ENCODE assay signal across 1 cellular context in the genomic region with DNA sequence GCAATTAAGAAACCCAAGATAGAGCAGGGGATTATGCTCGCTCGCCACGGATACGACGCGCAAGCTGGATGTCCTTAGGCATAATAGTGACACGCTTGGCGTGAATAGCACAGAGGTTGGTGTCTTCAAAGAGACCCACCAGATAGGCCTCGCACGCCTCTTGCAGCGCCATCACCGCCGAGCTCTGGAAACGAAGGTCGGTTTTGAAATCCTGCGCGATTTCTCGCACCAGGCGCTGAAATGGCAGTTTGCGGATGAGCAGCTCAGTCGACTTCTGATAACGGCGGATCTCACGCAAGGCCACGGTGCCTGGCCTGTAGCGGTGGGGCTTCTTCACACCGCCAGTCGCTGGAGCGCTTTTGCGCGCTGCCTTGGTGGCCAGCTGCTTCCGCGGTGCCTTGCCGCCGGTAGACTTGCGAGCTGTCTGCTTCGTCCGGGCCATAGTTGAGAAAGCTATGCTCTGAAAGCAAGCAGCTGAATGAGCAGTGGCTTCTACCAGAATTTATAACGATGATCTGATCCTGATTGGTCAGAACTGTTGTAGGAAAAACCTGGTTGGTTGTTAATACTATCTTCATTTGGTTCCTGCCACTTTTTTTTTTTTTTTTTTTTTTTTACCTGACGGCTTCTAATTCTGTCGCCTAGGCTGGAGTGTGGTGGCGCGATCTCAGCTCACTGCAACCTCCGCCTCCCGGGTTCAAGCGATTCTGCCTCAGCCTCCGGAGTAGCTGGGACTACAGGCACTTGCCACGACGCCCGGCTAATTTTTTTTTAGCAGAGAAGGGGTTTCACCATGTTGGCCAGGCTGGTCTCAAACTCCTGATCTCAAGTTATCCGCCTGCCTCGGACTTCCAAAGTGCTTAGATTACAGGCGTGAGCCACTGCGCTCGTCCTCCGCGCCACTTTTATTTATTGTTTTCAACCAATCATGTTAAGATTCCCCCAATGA.
TF ChIP-seq lines count a peak whose summit lies in the region.

No MANE protein-coding gene starts in this region.

TF ChIP-seq in K562, 482 proteins besides CTCF, POLR2A, EP300 and RAD21 (continued from another document and continues in another):
- TF ChIP-seq, protein P1, sequence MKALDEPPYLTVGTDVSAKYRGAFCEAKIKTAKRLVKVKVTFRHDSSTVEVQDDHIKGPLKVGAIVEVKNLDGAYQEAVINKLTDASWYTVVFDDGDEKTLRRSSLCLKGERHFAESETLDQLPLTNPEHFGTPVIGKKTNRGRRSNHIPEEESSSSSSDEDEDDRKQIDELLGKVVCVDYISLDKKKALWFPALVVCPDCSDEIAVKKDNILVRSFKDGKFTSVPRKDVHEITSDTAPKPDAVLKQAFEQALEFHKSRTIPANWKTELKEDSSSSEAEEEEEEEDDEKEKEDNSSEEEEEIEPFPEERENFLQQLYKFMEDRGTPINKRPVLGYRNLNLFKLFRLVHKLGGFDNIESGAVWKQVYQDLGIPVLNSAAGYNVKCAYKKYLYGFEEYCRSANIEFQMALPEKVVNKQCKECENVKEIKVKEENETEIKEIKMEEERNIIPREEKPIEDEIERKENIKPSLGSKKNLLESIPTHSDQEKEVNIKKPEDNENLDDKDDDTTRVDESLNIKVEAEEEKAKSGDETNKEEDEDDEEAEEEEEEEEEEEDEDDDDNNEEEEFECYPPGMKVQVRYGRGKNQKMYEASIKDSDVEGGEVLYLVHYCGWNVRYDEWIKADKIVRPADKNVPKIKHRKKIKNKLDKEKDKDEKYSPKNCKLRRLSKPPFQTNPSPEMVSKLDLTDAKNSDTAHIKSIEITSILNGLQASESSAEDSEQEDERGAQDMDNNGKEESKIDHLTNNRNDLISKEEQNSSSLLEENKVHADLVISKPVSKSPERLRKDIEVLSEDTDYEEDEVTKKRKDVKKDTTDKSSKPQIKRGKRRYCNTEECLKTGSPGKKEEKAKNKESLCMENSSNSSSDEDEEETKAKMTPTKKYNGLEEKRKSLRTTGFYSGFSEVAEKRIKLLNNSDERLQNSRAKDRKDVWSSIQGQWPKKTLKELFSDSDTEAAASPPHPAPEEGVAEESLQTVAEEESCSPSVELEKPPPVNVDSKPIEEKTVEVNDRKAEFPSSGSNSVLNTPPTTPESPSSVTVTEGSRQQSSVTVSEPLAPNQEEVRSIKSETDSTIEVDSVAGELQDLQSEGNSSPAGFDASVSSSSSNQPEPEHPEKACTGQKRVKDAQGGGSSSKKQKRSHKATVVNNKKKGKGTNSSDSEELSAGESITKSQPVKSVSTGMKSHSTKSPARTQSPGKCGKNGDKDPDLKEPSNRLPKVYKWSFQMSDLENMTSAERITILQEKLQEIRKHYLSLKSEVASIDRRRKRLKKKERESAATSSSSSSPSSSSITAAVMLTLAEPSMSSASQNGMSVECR (CRISPR knock-in tag; IDR thresholded peaks at IDR 0.05): peak; percentile 65; the same call in 1 of the 2 replicates
- TF ChIP-seq SPI1 (IDR thresholded peaks at IDR 0.05; ENCODE audit: borderline replicate concordance, low read depth, low read length) (no peak), FIP1L1 (IDR thresholded peaks at IDR 0.05; ENCODE audit: low read depth, low read length, poor library complexity, severe bottlenecking) (peak; percentile 99), ZBTB17 (CRISPR knock-in tag; IDR thresholded peaks at IDR 0.05) (0 out of 2 replicates have a peak, but pooled peaks have one; percentile 16), ZNF354B (CRISPR knock-in tag; IDR thresholded peaks at IDR 0.05) (no peak), NFIC (IDR thresholded peaks at IDR 0.05) (peak; percentile 41; the same call in 1 of the 2 replicates), POLR2H (tag; IDR thresholded peaks at IDR 0.05; ENCODE audit: low read depth) (no peak), KDM4B (IDR thresholded peaks at IDR 0.05; ENCODE audit: borderline replicate concordance in 2 of 2, low read depth in 1 of 2) (peak in 1 of 2 experiments; percentile 79; a peak in 1 of 4 replicates), KLF6 (CRISPR knock-in tag; IDR thresholded peaks at IDR 0.05; ENCODE audit: borderline replicate concordance) (no peak), YY1 (IDR thresholded peaks at IDR 0.05; ENCODE audit: borderline replicate concordance in 1 of 3, control insufficient read depth in 1 of 3, extremely low read depth in 1 of 3, insufficient read depth in 3 of 3, insufficient read length in 1 of 3, insufficient replicate concordance in 2 of 3, low read depth in 1 of 3, low read length in 2 of 3) (peak in 1 of 3 experiments; percentile 70), RBM17 (IDR thresholded peaks at IDR 0.05; ENCODE audit: borderline replicate concordance, low read depth, low read length) (no peak), SAFB2 (IDR thresholded peaks at IDR 0.05; ENCODE audit: borderline replicate concordance, low read depth, low read length, severe bottlenecking) (no peak), MCM7 (IDR thresholded peaks at IDR 0.05) (no peak), JUNB (CRISPR knock-in tag; conservative IDR thresholded peaks at IDR 0.05) (no peak), DACH1 (IDR thresholded peaks at IDR 0.05; ENCODE audit: partially characterized antibody) (peak; percentile 29), HDAC2 (IDR thresholded peaks at IDR 0.05) (peak; percentile 33; the same call in 1 of the 2 replicates), JUN (IDR thresholded peaks at IDR 0.05; ENCODE audit: borderline replicate concordance, low read depth, low read length) (no peak; the same call in 1 of the 2 replicates), JUN (CRISPR knock-in tag; IDR thresholded peaks at IDR 0.05; ENCODE audit: borderline replicate concordance) (peak; percentile 70; the same call in 1 of the 2 replicates), SRF (CRISPR knock-in tag; IDR thresholded peaks at IDR 0.05) (0 out of 4 replicates have a peak, but pooled peaks of 1 of the 2 experiments have one; percentile 46), ARNT (IDR thresholded peaks at IDR 0.05) (peak in 1 of 2 experiments; percentile 17; a peak in 1 of 4 replicates), RBM22 (IDR thresholded peaks at IDR 0.05; ENCODE audit: low read depth, low read length, poor library complexity, severe bottlenecking) (peak; percentile 97), MECOM (CRISPR knock-in tag; IDR thresholded peaks at IDR 0.05) (peak; percentile 82; the same call in 1 of the 2 replicates), CREB1 (IDR thresholded peaks at IDR 0.05) (peak; percentile 56), CREB1 (CRISPR knock-in tag; IDR thresholded peaks at IDR 0.05) (peak; percentile 48; the same call in 1 of the 2 replicates), ZNF551 (CRISPR knock-in tag; IDR thresholded peaks at IDR 0.05) (0 out of 2 replicates have a peak, but pooled peaks have one; percentile 52), BRCA1 (IDR thresholded peaks at IDR 0.05) (no peak), BRCA1 (CRISPR knock-in tag; IDR thresholded peaks at IDR 0.05) (0 out of 2 replicates have a peak, but pooled peaks have one; percentile 31), ZNF253 (CRISPR knock-in tag; conservative IDR thresholded peaks at IDR 0.05) (no peak)
- TF ChIP-seq, protein P2, sequence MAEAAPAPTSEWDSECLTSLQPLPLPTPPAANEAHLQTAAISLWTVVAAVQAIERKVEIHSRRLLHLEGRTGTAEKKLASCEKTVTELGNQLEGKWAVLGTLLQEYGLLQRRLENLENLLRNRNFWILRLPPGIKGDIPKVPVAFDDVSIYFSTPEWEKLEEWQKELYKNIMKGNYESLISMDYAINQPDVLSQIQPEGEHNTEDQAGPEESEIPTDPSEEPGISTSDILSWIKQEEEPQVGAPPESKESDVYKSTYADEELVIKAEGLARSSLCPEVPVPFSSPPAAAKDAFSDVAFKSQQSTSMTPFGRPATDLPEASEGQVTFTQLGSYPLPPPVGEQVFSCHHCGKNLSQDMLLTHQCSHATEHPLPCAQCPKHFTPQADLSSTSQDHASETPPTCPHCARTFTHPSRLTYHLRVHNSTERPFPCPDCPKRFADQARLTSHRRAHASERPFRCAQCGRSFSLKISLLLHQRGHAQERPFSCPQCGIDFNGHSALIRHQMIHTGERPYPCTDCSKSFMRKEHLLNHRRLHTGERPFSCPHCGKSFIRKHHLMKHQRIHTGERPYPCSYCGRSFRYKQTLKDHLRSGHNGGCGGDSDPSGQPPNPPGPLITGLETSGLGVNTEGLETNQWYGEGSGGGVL (CRISPR knock-in tag; IDR thresholded peaks at IDR 0.05): no peak
- TF ChIP-seq, protein P3, sequence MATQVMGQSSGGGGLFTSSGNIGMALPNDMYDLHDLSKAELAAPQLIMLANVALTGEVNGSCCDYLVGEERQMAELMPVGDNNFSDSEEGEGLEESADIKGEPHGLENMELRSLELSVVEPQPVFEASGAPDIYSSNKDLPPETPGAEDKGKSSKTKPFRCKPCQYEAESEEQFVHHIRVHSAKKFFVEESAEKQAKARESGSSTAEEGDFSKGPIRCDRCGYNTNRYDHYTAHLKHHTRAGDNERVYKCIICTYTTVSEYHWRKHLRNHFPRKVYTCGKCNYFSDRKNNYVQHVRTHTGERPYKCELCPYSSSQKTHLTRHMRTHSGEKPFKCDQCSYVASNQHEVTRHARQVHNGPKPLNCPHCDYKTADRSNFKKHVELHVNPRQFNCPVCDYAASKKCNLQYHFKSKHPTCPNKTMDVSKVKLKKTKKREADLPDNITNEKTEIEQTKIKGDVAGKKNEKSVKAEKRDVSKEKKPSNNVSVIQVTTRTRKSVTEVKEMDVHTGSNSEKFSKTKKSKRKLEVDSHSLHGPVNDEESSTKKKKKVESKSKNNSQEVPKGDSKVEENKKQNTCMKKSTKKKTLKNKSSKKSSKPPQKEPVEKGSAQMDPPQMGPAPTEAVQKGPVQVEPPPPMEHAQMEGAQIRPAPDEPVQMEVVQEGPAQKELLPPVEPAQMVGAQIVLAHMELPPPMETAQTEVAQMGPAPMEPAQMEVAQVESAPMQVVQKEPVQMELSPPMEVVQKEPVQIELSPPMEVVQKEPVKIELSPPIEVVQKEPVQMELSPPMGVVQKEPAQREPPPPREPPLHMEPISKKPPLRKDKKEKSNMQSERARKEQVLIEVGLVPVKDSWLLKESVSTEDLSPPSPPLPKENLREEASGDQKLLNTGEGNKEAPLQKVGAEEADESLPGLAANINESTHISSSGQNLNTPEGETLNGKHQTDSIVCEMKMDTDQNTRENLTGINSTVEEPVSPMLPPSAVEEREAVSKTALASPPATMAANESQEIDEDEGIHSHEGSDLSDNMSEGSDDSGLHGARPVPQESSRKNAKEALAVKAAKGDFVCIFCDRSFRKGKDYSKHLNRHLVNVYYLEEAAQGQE (CRISPR knock-in tag; IDR thresholded peaks at IDR 0.05; ENCODE audit: low read depth): no peak
- TF ChIP-seq, protein P4, sequence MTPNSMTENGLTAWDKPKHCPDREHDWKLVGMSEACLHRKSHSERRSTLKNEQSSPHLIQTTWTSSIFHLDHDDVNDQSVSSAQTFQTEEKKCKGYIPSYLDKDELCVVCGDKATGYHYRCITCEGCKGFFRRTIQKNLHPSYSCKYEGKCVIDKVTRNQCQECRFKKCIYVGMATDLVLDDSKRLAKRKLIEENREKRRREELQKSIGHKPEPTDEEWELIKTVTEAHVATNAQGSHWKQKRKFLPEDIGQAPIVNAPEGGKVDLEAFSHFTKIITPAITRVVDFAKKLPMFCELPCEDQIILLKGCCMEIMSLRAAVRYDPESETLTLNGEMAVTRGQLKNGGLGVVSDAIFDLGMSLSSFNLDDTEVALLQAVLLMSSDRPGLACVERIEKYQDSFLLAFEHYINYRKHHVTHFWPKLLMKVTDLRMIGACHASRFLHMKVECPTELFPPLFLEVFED (CRISPR knock-in tag; conservative IDR thresholded peaks at IDR 0.05): no peak
- TF ChIP-seq, protein P5, sequence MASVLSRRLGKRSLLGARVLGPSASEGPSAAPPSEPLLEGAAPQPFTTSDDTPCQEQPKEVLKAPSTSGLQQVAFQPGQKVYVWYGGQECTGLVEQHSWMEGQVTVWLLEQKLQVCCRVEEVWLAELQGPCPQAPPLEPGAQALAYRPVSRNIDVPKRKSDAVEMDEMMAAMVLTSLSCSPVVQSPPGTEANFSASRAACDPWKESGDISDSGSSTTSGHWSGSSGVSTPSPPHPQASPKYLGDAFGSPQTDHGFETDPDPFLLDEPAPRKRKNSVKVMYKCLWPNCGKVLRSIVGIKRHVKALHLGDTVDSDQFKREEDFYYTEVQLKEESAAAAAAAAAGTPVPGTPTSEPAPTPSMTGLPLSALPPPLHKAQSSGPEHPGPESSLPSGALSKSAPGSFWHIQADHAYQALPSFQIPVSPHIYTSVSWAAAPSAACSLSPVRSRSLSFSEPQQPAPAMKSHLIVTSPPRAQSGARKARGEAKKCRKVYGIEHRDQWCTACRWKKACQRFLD (CRISPR knock-in tag; IDR thresholded peaks at IDR 0.05): peak; percentile 74; the same call in 1 of the 2 replicates
- TF ChIP-seq, protein P6, sequence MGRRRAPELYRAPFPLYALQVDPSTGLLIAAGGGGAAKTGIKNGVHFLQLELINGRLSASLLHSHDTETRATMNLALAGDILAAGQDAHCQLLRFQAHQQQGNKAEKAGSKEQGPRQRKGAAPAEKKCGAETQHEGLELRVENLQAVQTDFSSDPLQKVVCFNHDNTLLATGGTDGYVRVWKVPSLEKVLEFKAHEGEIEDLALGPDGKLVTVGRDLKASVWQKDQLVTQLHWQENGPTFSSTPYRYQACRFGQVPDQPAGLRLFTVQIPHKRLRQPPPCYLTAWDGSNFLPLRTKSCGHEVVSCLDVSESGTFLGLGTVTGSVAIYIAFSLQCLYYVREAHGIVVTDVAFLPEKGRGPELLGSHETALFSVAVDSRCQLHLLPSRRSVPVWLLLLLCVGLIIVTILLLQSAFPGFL (CRISPR knock-in tag; IDR thresholded peaks at IDR 0.05): peak; percentile 97
- TF ChIP-seq, protein P7, sequence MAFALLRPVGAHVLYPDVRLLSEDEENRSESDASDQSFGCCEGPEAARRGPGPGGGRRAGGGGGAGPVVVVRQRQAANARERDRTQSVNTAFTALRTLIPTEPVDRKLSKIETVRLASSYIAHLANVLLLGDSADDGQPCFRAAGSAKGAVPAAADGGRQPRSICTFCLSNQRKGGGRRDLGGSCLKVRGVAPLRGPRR (CRISPR knock-in tag; IDR thresholded peaks at IDR 0.05): 0 out of 2 replicates have a peak, but pooled peaks have one; percentile 39
- TF ChIP-seq, protein P8, sequence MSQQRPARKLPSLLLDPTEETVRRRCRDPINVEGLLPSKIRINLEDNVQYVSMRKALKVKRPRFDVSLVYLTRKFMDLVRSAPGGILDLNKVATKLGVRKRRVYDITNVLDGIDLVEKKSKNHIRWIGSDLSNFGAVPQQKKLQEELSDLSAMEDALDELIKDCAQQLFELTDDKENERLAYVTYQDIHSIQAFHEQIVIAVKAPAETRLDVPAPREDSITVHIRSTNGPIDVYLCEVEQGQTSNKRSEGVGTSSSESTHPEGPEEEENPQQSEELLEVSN (IDR thresholded peaks at IDR 0.05; ENCODE audit: borderline replicate concordance in 1 of 2, extremely low read depth in 1 of 2, insufficient read depth in 1 of 2, insufficient read length in 1 of 2, low read depth in 1 of 2, low read length in 1 of 2, poor library complexity in 1 of 2, severe bottlenecking in 1 of 2): peak; percentile 56 to 82
- TF ChIP-seq, protein P9, sequence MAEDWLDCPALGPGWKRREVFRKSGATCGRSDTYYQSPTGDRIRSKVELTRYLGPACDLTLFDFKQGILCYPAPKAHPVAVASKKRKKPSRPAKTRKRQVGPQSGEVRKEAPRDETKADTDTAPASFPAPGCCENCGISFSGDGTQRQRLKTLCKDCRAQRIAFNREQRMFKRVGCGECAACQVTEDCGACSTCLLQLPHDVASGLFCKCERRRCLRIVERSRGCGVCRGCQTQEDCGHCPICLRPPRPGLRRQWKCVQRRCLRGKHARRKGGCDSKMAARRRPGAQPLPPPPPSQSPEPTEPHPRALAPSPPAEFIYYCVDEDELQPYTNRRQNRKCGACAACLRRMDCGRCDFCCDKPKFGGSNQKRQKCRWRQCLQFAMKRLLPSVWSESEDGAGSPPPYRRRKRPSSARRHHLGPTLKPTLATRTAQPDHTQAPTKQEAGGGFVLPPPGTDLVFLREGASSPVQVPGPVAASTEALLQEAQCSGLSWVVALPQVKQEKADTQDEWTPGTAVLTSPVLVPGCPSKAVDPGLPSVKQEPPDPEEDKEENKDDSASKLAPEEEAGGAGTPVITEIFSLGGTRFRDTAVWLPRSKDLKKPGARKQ (CRISPR knock-in tag; IDR thresholded peaks at IDR 0.05): no peak
